In the genomic region with DNA sequence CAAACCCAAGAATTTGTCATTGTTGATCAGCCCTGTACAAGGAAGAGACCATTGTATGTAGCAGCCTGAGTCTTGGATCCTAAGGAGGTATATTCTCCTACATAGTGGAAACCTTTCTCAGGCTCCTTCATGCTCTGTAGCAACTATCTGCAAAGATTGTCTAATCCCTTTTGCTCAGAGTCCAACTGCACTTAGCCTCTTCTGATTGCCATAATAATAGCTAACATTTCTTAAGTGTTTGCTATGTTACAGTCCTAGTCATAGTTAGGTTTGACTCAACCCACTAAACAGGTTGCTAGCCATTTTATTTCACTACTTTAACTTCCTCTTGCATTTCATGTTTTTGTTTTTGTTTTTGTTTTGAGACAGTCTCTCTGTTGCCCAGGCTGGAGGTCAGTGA, we compare ENCODE assay signal across 1 cellular context.
TF ChIP-seq lines count a peak whose summit lies in the region.

No MANE protein-coding gene starts in this region.

TF ChIP-seq in A549, 52 proteins besides CTCF, POLR2A, EP300 and RAD21 (continued from another document):
- TF ChIP-seq, protein P1, sequence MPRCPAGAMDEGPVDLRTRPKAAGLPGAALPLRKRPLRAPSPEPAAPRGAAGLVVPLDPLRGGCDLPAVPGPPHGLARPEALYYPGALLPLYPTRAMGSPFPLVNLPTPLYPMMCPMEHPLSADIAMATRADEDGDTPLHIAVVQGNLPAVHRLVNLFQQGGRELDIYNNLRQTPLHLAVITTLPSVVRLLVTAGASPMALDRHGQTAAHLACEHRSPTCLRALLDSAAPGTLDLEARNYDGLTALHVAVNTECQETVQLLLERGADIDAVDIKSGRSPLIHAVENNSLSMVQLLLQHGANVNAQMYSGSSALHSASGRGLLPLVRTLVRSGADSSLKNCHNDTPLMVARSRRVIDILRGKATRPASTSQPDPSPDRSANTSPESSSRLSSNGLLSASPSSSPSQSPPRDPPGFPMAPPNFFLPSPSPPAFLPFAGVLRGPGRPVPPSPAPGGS (IDR thresholded peaks at IDR 0.05) = no peak
